In the genomic region with DNA sequence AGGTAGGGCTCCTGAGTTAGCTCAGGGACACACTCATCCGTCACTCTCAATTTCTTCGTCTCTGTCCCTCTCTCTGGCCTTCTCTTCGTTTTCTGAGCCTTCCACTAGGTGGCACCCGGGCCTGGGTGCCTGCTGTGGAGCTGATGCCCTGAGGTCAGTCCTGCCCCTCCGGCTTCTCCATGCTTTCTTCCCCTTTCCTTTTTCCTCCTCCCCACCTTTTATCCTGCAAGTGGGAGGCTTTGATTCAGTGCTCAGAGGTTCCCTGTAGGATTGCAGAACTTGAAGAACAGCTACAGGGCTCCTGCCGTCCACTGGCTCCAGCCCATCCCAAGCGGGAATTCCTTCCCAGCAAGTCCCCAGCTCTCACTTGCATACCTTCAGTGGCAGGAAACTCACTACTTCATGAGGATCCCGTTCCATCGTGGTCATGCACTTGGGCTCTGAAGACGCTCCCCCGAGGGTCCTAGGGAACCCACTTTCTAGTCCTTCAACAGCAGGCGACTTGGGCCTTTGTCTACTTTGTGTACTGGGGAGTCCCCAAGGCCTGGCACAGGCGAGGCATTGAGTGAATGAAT, we compare ENCODE assay signal across 8 cellular contexts. TPM values are rescaled to one million over a fixed set of nuclear protein-coding genes. Genes with fewer than 3 reads are reported as not detected.
DNase-seq lines count a peak whose midpoint lies in the region; ATAC-seq, FAIRE-seq and TF ChIP-seq lines count a peak whose summit lies in the region.

No MANE protein-coding gene starts in this region.

- H2AFZ ChIP-seq in Loucy (ENCODE audit: low read length), result 0 out of 2 replicates have a peak overlapping the region, but pooled peaks have one; percentile 22

- H3K9me3 ChIP-seq in Loucy (ENCODE audit: insufficient read depth, low read depth, low read length), result no peaks in the 10 kb centered on the region
- no peaks in the 10 kb centered on the region for H3K9me3 ChIP-seq in gastroesophageal sphincter
- no peaks in the 10 kb centered on the region for H3K9me3 ChIP-seq in pancreas
- H3K9me3 ChIP-seq in upper lobe of left lung, result no peaks in the 10 kb centered on the region

- H3F3A ChIP-seq in Loucy (ENCODE audit: low read depth), result no peaks in the 10 kb centered on the region

- H3K36me3 ChIP-seq in Loucy (ENCODE audit: insufficient read depth, low read length) (no peaks in the 10 kb centered on the region), gastroesophageal sphincter (no peaks in the 10 kb centered on the region), pancreas (no peaks in the 10 kb centered on the region), upper lobe of left lung (no peaks in the 10 kb centered on the region)

- TF ChIP-seq EP300 in gastroesophageal sphincter (IDR thresholded peaks at IDR 0.05) (no peak), upper lobe of left lung (IDR thresholded peaks at IDR 0.05) (no peak)

- intact Hi-C loops in pancreas (cut with DNase I), result loop anchor here in 2 of 3 donors (5.0 kb wide), 1 partner anchor 139 kb away; no protein-coding TSS in a partner anchor

- DNase-seq in DMS79 (lab: John Stamatoyannopoulos, UW) (peak; percentile 48), SHP77 treated with DMSO at 0.1 percent for 48 hours (lab: John Stamatoyannopoulos, UW) (peak; percentile 22), pancreas (peak; percentile 49 to 81 (median 67)), upper lobe of left lung (peak in 1 of 2 donors; percentile 78)
- peak; percentile 31 for DNase-seq in activated effector memory CD4-positive, alpha-beta T cell treated with Interleukin-2 at 50 U/mL for 16 hours

- H3K27me3 ChIP-seq in Loucy (ENCODE audit: insufficient read depth, low read length, poor library complexity, severe bottlenecking) (no peaks in the 10 kb centered on the region), gastroesophageal sphincter (no peaks in the 10 kb centered on the region), pancreas (no peaks in the 10 kb centered on the region), upper lobe of left lung (no peaks in the 10 kb centered on the region)

- H3K27ac ChIP-seq in gastroesophageal sphincter, result peak overlapping the region in 1 of 4 donors; percentile 8
- no peak overlapping the region for H3K27ac ChIP-seq in pancreas
- H3K27ac ChIP-seq in upper lobe of left lung, result peak overlapping the region in 1 of 4 donors; percentile 36

- no peak overlapping the region for H3K9ac ChIP-seq in Loucy (ENCODE audit: low read depth, low read length, poor library complexity, severe bottlenecking)

- H3K4me3 ChIP-seq in Loucy (ENCODE audit: low read length, poor library complexity, severe bottlenecking), result no peak overlapping the region
- H3K4me3 ChIP-seq in gastroesophageal sphincter, result no peak overlapping the region
- no peak overlapping the region for H3K4me3 ChIP-seq in pancreas
- H3K4me3 ChIP-seq in upper lobe of left lung, result no peak overlapping the region

- no peak for FAIRE-seq in pancreas (lab: Jason Lieb, UNC)

- TF ChIP-seq POLR2A in gastroesophageal sphincter (IDR thresholded peaks at IDR 0.05) (no peak), upper lobe of left lung (IDR thresholded peaks at IDR 0.05) (no peak)

- WGBS in gastroesophageal sphincter (ENCODE audit: low coverage in 1 of 2), 2 donors, result 23 to 29% methylated on average over 5 to 11 of the region's 13 CpGs
- WGBS in pancreas, 2 donors, result 31 to 40% methylated on average over 13 of the region's 13 CpGs
- 32 to 39% methylated on average over 9 to 13 of the region's 13 CpGs for WGBS in upper lobe of left lung, 2 donors

- H3K4me1 ChIP-seq in Loucy (ENCODE audit: insufficient read depth, low read length, poor library complexity, severe bottlenecking) (no peaks in the 10 kb centered on the region), gastroesophageal sphincter (peaks cover 0 to 19% (median 0%) of the 10 kb centered on the region in 3 donors), pancreas (no peaks in the 10 kb centered on the region), upper lobe of left lung (peaks cover 11 to 21% (median 15%) of the 10 kb centered on the region in 4 donors)

- no peak overlapping the region for H3K4me2 ChIP-seq in Loucy (ENCODE audit: low read depth, low read length, poor library complexity, severe bottlenecking)

- H3K79me2 ChIP-seq in Loucy (ENCODE audit: insufficient read depth, low read length), result no peaks in the 10 kb centered on the region

- TF ChIP-seq CTCF in Loucy (conservative IDR thresholded peaks at IDR 0.05; ENCODE audit: low read length) (peak; percentile 88), gastroesophageal sphincter (IDR thresholded peaks at IDR 0.05) (peak; percentile 86 to 91 (median 88)), pancreas (IDR thresholded peaks at IDR 0.05) (peak; percentile 50 to 65 (median 56)), upper lobe of left lung (IDR thresholded peaks at IDR 0.05) (peak; percentile 64 to 89 (median 80))

- H3K9me2 ChIP-seq in Loucy (replicated peaks; ENCODE audit: low read depth, low read length), result no peaks in the 10 kb centered on the region

- H4K20me1 ChIP-seq in Loucy (ENCODE audit: insufficient read depth, low read length, poor library complexity, severe bottlenecking), result no peaks in the 10 kb centered on the region

- peak; percentile 85 for ATAC-seq in gastroesophageal sphincter
- peak; percentile 79 to 95 (median 92) for ATAC-seq in pancreas
- ATAC-seq in upper lobe of left lung (ENCODE audit: low FRiP score in 2 of 2), result peak; percentile 76 to 90
- no peak for ATAC-seq in GM21423 (IDR thresholded peaks at IDR 0.05; ENCODE audit: unreplicated experiment)

RNA-seq across cellular contexts. Expression of a gene that starts 45.6 kb away (rescaled TPM):
- total RNA-seq in gastroesophageal sphincter, result 100 to 1,000 TPM in 1 of 4 donors, 10 to 100 TPM in 3; 47.0 to 114 (median 64.5) TPM
- 10 to 100 TPM; 45.5 to 71.3 (median 57.3) TPM for total RNA-seq in pancreas
- 10 to 100 TPM; 34.3 to 54.6 TPM for polyA plus RNA-seq in pancreas
- total RNA-seq in upper lobe of left lung, result 100 to 1,000 TPM in 3 of 6 donors, 10 to 100 TPM in 3; 76.0 to 429 (median 100.0) TPM

RNA-seq across cellular contexts. Expression of a gene that starts 56.5 kb away (rescaled TPM):
- total RNA-seq in gastroesophageal sphincter (100 to 1,000 TPM; 553 to 721 (median 692) TPM), pancreas (10 to 100 TPM; 16.8 to 86.7 (median 35.6) TPM), upper lobe of left lung (100 to 1,000 TPM in 4 of 6 donors, 10 to 100 TPM in 2; 44.0 to 234 (median 147) TPM)
- 10 to 100 TPM; 12.0 to 16.1 TPM for polyA plus RNA-seq in pancreas
